ENCODE assay signal across 9 cellular contexts in genomic region chr2:217218269-217219140, GRCh38.
DNase-seq lines count a peak whose midpoint lies in the region; ATAC-seq and TF ChIP-seq lines count a peak whose summit lies in the region.
"Had no signal": no experiment of that assay in that cellular context is flagged by ENCODE, and none has a peak within 500 bp of the region (broad histone marks: within the 10 kb centered on the region; RNA-seq: fewer than 3 reads in every experiment).

No MANE protein-coding gene starts in this region.

- peaks cover 17% of the 10 kb centered on the region for H3K4me1 ChIP-seq in Karpas-422 (ENCODE audit: low read length)

- no peaks in the 10 kb centered on the region for H3K36me3 ChIP-seq in Karpas-422 (ENCODE audit: insufficient read depth, low read length)

- peaks cover 0 to 9% (median 2%) of the 10 kb centered on the region in 7 donors for H3K9me3 Mint-ChIP-seq in CD14-positive monocyte
- peaks cover under 1% of the 10 kb centered on the region for H3K9me3 Mint-ChIP-seq in activated T-helper 2 cell treated with anti-CD3 and anti-CD28 coated beads, Interferon-gamma antibody, Interleukin-2, Interleukin-4, amounts not matched to agents 10 μg/mL and 5 μg/mL and 100 μg/mL, durations not matched to agents 14 hours and 24 hours and 36 hours

- peaks cover 68 to 75% (median 69%) of the 10 kb centered on the region in 3 donors for H3K27me3 Mint-ChIP-seq in CD14-positive monocyte (ENCODE audit: low read depth in 3 of 3)
- peaks cover 26% of the 10 kb centered on the region for H3K27me3 Mint-ChIP-seq in activated T-helper 2 cell treated with anti-CD3 and anti-CD28 coated beads, Interferon-gamma antibody, Interleukin-2, Interleukin-4, amounts not matched to agents 10 μg/mL and 5 μg/mL and 100 μg/mL, durations not matched to agents 14 hours and 24 hours and 36 hours (ENCODE audit: low read depth)

- H3K4me1 Mint-ChIP-seq in CD14-positive monocyte, result peaks cover 63% of the 10 kb centered on the region
- peaks cover 45% of the 10 kb centered on the region for H3K4me1 Mint-ChIP-seq in activated T-helper 2 cell treated with anti-CD3 and anti-CD28 coated beads, Interferon-gamma antibody, Interleukin-2, Interleukin-4, amounts not matched to agents 10 μg/mL and 5 μg/mL and 100 μg/mL, durations not matched to agents 14 hours and 24 hours and 36 hours (ENCODE audit: low read depth)

- DNase-seq in CD14-positive monocyte (ENCODE audit: low spot score) (no peak), amniotic epithelial cell (ENCODE audit: low read depth) (peak; percentile 96), Karpas-422 (no peak), middle frontal gyrus (ENCODE audit: extremely low spot score, low spot score) (no peak), NCI-H774 (lab: John Stamatoyannopoulos, UW) (no peak)
- DNase-seq in activated T-helper 2 cell treated with anti-CD3 and anti-CD28 coated beads, Interferon-gamma antibody, Interleukin-2, Interleukin-4, amounts not matched to agents 10 μg/mL and 5 μg/mL and 100 μg/mL, durations not matched to agents 14 hours and 24 hours and 36 hours (ENCODE audit: low spot score), result no peak

- H2AFZ ChIP-seq in Karpas-422 (ENCODE audit: low read length), result no peak overlapping the region

- H3K36me3 Mint-ChIP-seq in CD14-positive monocyte, result peaks cover 12 to 21% of the 10 kb centered on the region in 2 donors
- H3K36me3 Mint-ChIP-seq in activated T-helper 2 cell treated with anti-CD3 and anti-CD28 coated beads, Interferon-gamma antibody, Interleukin-2, Interleukin-4, amounts not matched to agents 10 μg/mL and 5 μg/mL and 100 μg/mL, durations not matched to agents 14 hours and 24 hours and 36 hours (ENCODE audit: low read depth), result no peaks in the 10 kb centered on the region

- H3K27me3 ChIP-seq in Karpas-422 (ENCODE audit: low read length), result 0 out of 2 replicates have a peak, but pooled peaks cover 2% of the 10 kb centered on the region

- peak overlapping the region in 4 of 7 donors; percentile 25 to 69 (median 59) for H3K27ac Mint-ChIP-seq in CD14-positive monocyte
- H3K27ac Mint-ChIP-seq in activated T-helper 2 cell treated with anti-CD3 and anti-CD28 coated beads, Interferon-gamma antibody, Interleukin-2, Interleukin-4, amounts not matched to agents 10 μg/mL and 5 μg/mL and 100 μg/mL, durations not matched to agents 14 hours and 24 hours and 36 hours, result no peak overlapping the region

- TF ChIP-seq CTCF in CD14-positive monocyte (IDR thresholded peaks at IDR 0.05), result no peak

- H3K27ac ChIP-seq in Karpas-422 (ENCODE audit: low read length), result no peak overlapping the region

- H3K9me2 ChIP-seq in Karpas-422 (replicated peaks; ENCODE audit: insufficient read depth, low read length), result no peaks in the 10 kb centered on the region

- no peak overlapping the region for H3K4me2 ChIP-seq in Karpas-422 (ENCODE audit: low read depth, low read length, poor library complexity, severe bottlenecking)

- H3K4me3 Mint-ChIP-seq in CD14-positive monocyte, result peak overlapping the region in 1 of 2 donors; percentile 80
- no peak overlapping the region for H3K4me3 Mint-ChIP-seq in activated T-helper 2 cell treated with anti-CD3 and anti-CD28 coated beads, Interferon-gamma antibody, Interleukin-2, Interleukin-4, amounts not matched to agents 10 μg/mL and 5 μg/mL and 100 μg/mL, durations not matched to agents 14 hours and 24 hours and 36 hours (ENCODE audit: low read depth)
- H3K4me3 Mint-ChIP-seq: nephron had no signal

- intact Hi-C loops in CD14-positive monocyte (cut with micrococcal nuclease), result no loop called here
- intact Hi-C loops in activated T-helper 2 cell treated with anti-CD3 and anti-CD28 coated beads, Interferon-gamma antibody, Interleukin-2, Interleukin-4, amounts not matched to agents 10 μg/mL and 5 μg/mL and 100 μg/mL, durations not matched to agents 14 hours and 24 hours and 36 hours (cut with micrococcal nuclease), result no loop called here

- no peak overlapping the region for H3K4me3 ChIP-seq in Karpas-422 (ENCODE audit: low read length)

- no peak overlapping the region for H3K9ac ChIP-seq in Karpas-422 (ENCODE audit: low read length)

- no peaks in the 10 kb centered on the region for H3K9me3 ChIP-seq in Karpas-422 (ENCODE audit: low read length)

- ATAC-seq in GM19452 (IDR thresholded peaks at IDR 0.05; ENCODE audit: unreplicated experiment) (peak; percentile 60), HG03354 (IDR thresholded peaks at IDR 0.05; ENCODE audit: poor library complexity, severe bottlenecking, unreplicated experiment) (peak; percentile 60)

- no peaks in the 10 kb centered on the region for H3K79me2 ChIP-seq in Karpas-422 (ENCODE audit: low read length)

- peaks cover 14% of the 10 kb centered on the region for H4K20me1 ChIP-seq in Karpas-422 (ENCODE audit: insufficient read depth, low read depth, low read length)
